ENCODE assay signal across 9 cellular contexts in genomic region chr19:12843328-12843727, GRCh38. TPM values are rescaled to one million over a fixed set of nuclear protein-coding genes. Genes with fewer than 3 reads are reported as not detected.
"Had no signal": no experiment of that assay in that cellular context is flagged by ENCODE, and none has a peak within 500 bp of the region (broad histone marks: within the 10 kb centered on the region; RNA-seq: fewer than 3 reads in every experiment).

No MANE protein-coding gene starts in this region.

- ATAC-seq: GM12878 had no signal

- DNase-seq: GDM1, GF-D8 had no signal

- FAIRE-seq: G401.6, GM12878, GM12891, GM12892, GM18507, GM19239 had no signal

- H3K4me3 ChIP-seq: GM12878 had no signal

RNA-seq across cellular contexts. Expression of gene RTBDN, which starts 8.9 kb away (rescaled TPM):
- polyA plus RNA-seq: GM12878 had no signal

RNA-seq across cellular contexts. Expression of gene THSD8, which starts 41.5 kb away (rescaled TPM):
- total RNA-seq: G401 had no signal
